ENCODE assay signal across 10 cellular contexts in the genomic region with DNA sequence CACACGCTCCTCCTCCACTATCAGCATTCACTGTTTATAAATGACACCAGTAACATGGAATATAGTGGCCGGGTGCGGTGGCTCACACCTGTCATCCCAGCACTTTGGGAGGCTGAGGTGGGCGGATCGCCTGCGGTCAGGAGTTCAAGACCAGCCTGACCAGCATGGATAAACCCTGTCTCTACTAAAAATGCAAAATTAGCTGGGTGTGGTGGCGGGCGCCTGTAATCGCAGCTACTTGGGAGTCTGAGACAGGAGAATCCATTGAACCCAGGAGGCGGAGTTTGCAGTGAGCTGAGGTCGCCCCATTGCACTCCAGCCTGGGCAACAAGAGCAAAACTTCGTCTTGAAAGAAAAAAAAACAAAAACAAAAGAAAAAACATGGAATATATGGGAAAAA. TPM values are rescaled to one million over a fixed set of nuclear protein-coding genes. Genes with fewer than 3 reads are reported as not detected.
A peak's percentile ranks its signal among the peaks of the same experiment; 100 is the strongest.
DNase-seq lines count a peak whose midpoint lies in the region; ATAC-seq and TF ChIP-seq lines count a peak whose summit lies in the region.
"Not testable (repeated sequence)": the region's sequence is repeated elsewhere in the genome, so short reads cannot be mapped to it uniquely, and the experiment has no call there.
"Had no signal": no experiment of that assay in that cellular context is flagged by ENCODE, and none has a peak within 500 bp of the region (broad histone marks: within the 10 kb centered on the region; RNA-seq: fewer than 3 reads in every experiment).

No MANE protein-coding gene starts in this region.

- not testable (repeated sequence) for H3K36me3 ChIP-seq in left ventricle myocardium inferior

- not testable (repeated sequence) for H3K27me3 ChIP-seq in AG04450 (ENCODE audit: control insufficient read depth, insufficient read depth, low read length); left ventricle myocardium inferior (ENCODE audit: low read depth)

- peaks cover 41 to 65% (median 49%) of the 10 kb centered on the region in 3 donors for H3K4me1 Mint-ChIP-seq in T-cell
- peaks cover 15% of the 10 kb centered on the region for H3K4me1 Mint-ChIP-seq in activated T-helper 17 cell treated with anti-CD3 and anti-CD28 coated beads, Interleukin-2, amount 50 U/mL, for 72 hours
- H3K4me1 Mint-ChIP-seq in natural killer cell: peaks cover 62 to 74% of the 10 kb centered on the region in 2 donors
- peaks cover 60% of the 10 kb centered on the region for H3K4me1 Mint-ChIP-seq in stimulated activated naive CD8-positive, alpha-beta T cell treated with anti-CD3 and anti-CD28 coated beads, Interleukin-15, amount 100 ng/mL, for 72 hours

- ATAC-seq in T-cell (replicated peaks in 1 of 4); activated T-helper 17 cell treated with anti-CD3 and anti-CD28 coated beads, Interleukin-2, amount 50 U/mL, for 72 hours (replicated peaks); natural killer cell; stimulated activated naive CD8-positive, alpha-beta T cell treated with anti-CD3 and anti-CD28 coated beads, Interleukin-15, amount 100 ng/mL, for 72 hours: not testable (repeated sequence)

- not testable (repeated sequence) for H3K27ac ChIP-seq in AG04450 (ENCODE audit: low read depth, low read length)
- peak overlapping the region in 1 of 2 donors; percentile 87 for H3K27ac ChIP-seq in coronary artery
- H3K27ac ChIP-seq in left ventricle myocardium inferior (replicated peaks): peak overlapping the region; percentile 83

- H3K9me3 ChIP-seq in AG04450 (ENCODE audit: control insufficient read depth, insufficient read depth, low read length); left ventricle myocardium inferior (replicated peaks): not testable (repeated sequence)

- H3K9me3 Mint-ChIP-seq in T-cell; activated T-helper 17 cell treated with anti-CD3 and anti-CD28 coated beads, Interleukin-2, amount 50 U/mL, for 72 hours; natural killer cell; stimulated activated naive CD8-positive, alpha-beta T cell treated with anti-CD3 and anti-CD28 coated beads, Interleukin-15, amount 100 ng/mL, for 72 hours: not testable (repeated sequence)

- peak overlapping the region; percentile 82 to 89 (median 86) for H3K4me3 Mint-ChIP-seq in T-cell
- H3K4me3 Mint-ChIP-seq in activated T-helper 17 cell treated with anti-CD3 and anti-CD28 coated beads, Interleukin-2, amount 50 U/mL, for 72 hours: peak overlapping the region; percentile 91
- peak overlapping the region; percentile 99 for H3K4me3 Mint-ChIP-seq in natural killer cell
- H3K4me3 Mint-ChIP-seq in stimulated activated naive CD8-positive, alpha-beta T cell treated with anti-CD3 and anti-CD28 coated beads, Interleukin-15, amount 100 ng/mL, for 72 hours: peak overlapping the region; percentile 96 to 98

- H3K4me1 ChIP-seq in left ventricle myocardium inferior: peaks cover 14% of the 10 kb centered on the region

- intact Hi-C loops in left ventricle myocardium inferior (cut with micrococcal nuclease): not testable (repeated sequence)
- intact Hi-C loops in natural killer cell (cut with micrococcal nuclease): loop anchor here (1.0 kb wide), 1 partner anchor 37 kb away; no protein-coding TSS in a partner anchor

- not testable (repeated sequence) for DNase-seq in AG04450 (ENCODE audit: low read depth, low spot score); T-cell; coronary artery (ENCODE audit: low spot score); left ventricle myocardium inferior; natural killer cell; stimulated activated naive CD8-positive, alpha-beta T cell treated with anti-CD3 and anti-CD28 coated beads, Interleukin-15, amount 100 ng/mL, for 72 hours

- H3K27ac Mint-ChIP-seq in T-cell: peak overlapping the region; percentile 93 to 95
- peak overlapping the region; percentile 95 for H3K27ac Mint-ChIP-seq in activated T-helper 17 cell treated with anti-CD3 and anti-CD28 coated beads, Interleukin-2, amount 50 U/mL, for 72 hours
- peak overlapping the region; percentile 98 to 99 for H3K27ac Mint-ChIP-seq in natural killer cell
- H3K27ac Mint-ChIP-seq in stimulated activated naive CD8-positive, alpha-beta T cell treated with anti-CD3 and anti-CD28 coated beads, Interleukin-15, amount 100 ng/mL, for 72 hours: peak overlapping the region; percentile 92 to 97

- CTCF ChIA-PET in AG04450 (lab: Charles Lee): not testable (repeated sequence)
- CTCF ChIA-PET in T-cell (lab: Charles Lee): interaction anchor here in 1 of 2 donors (1.5 kb wide), 1 partner anchor 40 kb away, joined by 3 read pairs; no protein-coding TSS in a partner anchor

- H3K36me3 Mint-ChIP-seq in T-cell: peaks cover 23% of the 10 kb centered on the region
- H3K36me3 Mint-ChIP-seq in activated T-helper 17 cell treated with anti-CD3 and anti-CD28 coated beads, Interleukin-2, amount 50 U/mL, for 72 hours (ENCODE audit: low read depth): peaks cover 43% of the 10 kb centered on the region
- not testable (repeated sequence) for H3K36me3 Mint-ChIP-seq in natural killer cell

- H3K4me3 ChIP-seq in AG04450 (ENCODE audit: low read depth, low read length) (peak overlapping the region; percentile 58), GM12875 (ENCODE audit: low read depth, low read length) (peak overlapping the region; percentile 76), coronary artery (peak overlapping the region; percentile 79), left ventricle myocardium inferior (peak overlapping the region; percentile 71)

- H3K27me3 Mint-ChIP-seq in T-cell; activated T-helper 17 cell treated with anti-CD3 and anti-CD28 coated beads, Interleukin-2, amount 50 U/mL, for 72 hours; natural killer cell (ENCODE audit: low read depth in 2 of 2); stimulated activated naive CD8-positive, alpha-beta T cell treated with anti-CD3 and anti-CD28 coated beads, Interleukin-15, amount 100 ng/mL, for 72 hours: not testable (repeated sequence)

- TF ChIP-seq CTCF in AG04450 (IDR thresholded peaks at IDR 0.05; ENCODE audit: low read depth, low read length); GM12875 (IDR thresholded peaks at IDR 0.05; ENCODE audit: borderline replicate concordance, insufficient read depth, low read depth, low read length); coronary artery (IDR thresholded peaks at IDR 0.05); left ventricle myocardium inferior (IDR thresholded peaks at IDR 0.05; ENCODE audit: borderline replicate concordance); natural killer cell (IDR thresholded peaks at IDR 0.05): not testable (repeated sequence)

- POLR2A ChIA-PET in AG04450 (lab: Yijun Ruan, JAX): not testable (repeated sequence)
- POLR2A ChIA-PET in T-cell (lab: Charles Lee): interaction anchor here in 1 of 2 donors (0.8 to 1.0 kb wide), 2 partner anchors 21 to 241 kb away, joined by 3 to 5 read pairs; no protein-coding TSS in a partner anchor

RNA-seq across cellular contexts. Expression of gene APOBEC3G, which starts 0.8 kb away (rescaled TPM):
- 11.0 and 12.2 TPM in 2 replicates for polyA plus RNA-seq in AG04450 (2011; rRNA removed)
- 10.4 and 11.4 TPM in 2 replicates for polyA minus RNA-seq in AG04450 (2011; rRNA and poly(A)+ RNA removed)
- 10 to 100 TPM; 29.7 to 71.3 (median 62.7) TPM for total RNA-seq in T-cell
- total RNA-seq in activated T-helper 17 cell treated with anti-CD3 and anti-CD28 coated beads, Interleukin-2, amount 50 U/mL, for 72 hours: 10 to 100 TPM; 68.3 to 72.6 TPM
- 4.2 TPM for total RNA-seq in left ventricle myocardium inferior
- total RNA-seq in natural killer cell: 100 to 1,000 TPM; 168 to 308 (median 237) TPM

RNA-seq across cellular contexts. Expression of gene APOBEC3H, which starts 19.1 kb away (rescaled TPM):
- 0.11 and 0.42 TPM in 2 replicates for polyA plus RNA-seq in AG04450 (2011; rRNA removed)
- not detected in 2 replicates for polyA minus RNA-seq in AG04450 (2011; rRNA and poly(A)+ RNA removed)
- total RNA-seq in T-cell (1 to 10 TPM; 1.1 to 6.9 (median 6.1) TPM), left ventricle myocardium inferior (0.41 TPM), natural killer cell (10 to 100 TPM; 14.1 to 17.0 (median 14.6) TPM)
- 10 to 100 TPM; 20.6 to 33.0 TPM for total RNA-seq in activated T-helper 17 cell treated with anti-CD3 and anti-CD28 coated beads, Interleukin-2, amount 50 U/mL, for 72 hours
- total RNA-seq: osteocyte, sigmoid colon had no signal

RNA-seq across cellular contexts. Expression of gene APOBEC3F, which starts 37.2 kb away (rescaled TPM):
- polyA plus RNA-seq in AG04450 (2011; rRNA removed): 7.9 and 9.8 TPM in 2 replicates
- 14.0 and 19.0 TPM in 2 replicates for polyA minus RNA-seq in AG04450 (2011; rRNA and poly(A)+ RNA removed)
- total RNA-seq in T-cell (10 to 100 TPM; 14.3 to 29.1 (median 18.5) TPM), left ventricle myocardium inferior (4.8 TPM), natural killer cell (10 to 100 TPM; 30.1 to 54.4 (median 41.0) TPM)
- total RNA-seq in activated T-helper 17 cell treated with anti-CD3 and anti-CD28 coated beads, Interleukin-2, amount 50 U/mL, for 72 hours: 10 to 100 TPM; 20.4 to 32.5 TPM

RNA-seq across cellular contexts. Expression of gene APOBEC3D, which starts 57.0 kb away (rescaled TPM):
- 0.73 and 1.4 TPM in 2 replicates for polyA plus RNA-seq in AG04450 (2011; rRNA removed)
- polyA minus RNA-seq in AG04450 (2011; rRNA and poly(A)+ RNA removed): 0.87 and 1.0 TPM in 2 replicates
- 10 to 100 TPM; 17.1 to 27.2 (median 24.4) TPM for total RNA-seq in T-cell
- total RNA-seq in activated T-helper 17 cell treated with anti-CD3 and anti-CD28 coated beads, Interleukin-2, amount 50 U/mL, for 72 hours: 10 to 100 TPM; 30.7 to 51.8 TPM
- 0.96 TPM for total RNA-seq in left ventricle myocardium inferior
- total RNA-seq in natural killer cell: 10 to 100 TPM; 33.0 to 46.8 (median 37.9) TPM
